12 cellular contexts compared by ENCODE assay signal in the genomic region with DNA sequence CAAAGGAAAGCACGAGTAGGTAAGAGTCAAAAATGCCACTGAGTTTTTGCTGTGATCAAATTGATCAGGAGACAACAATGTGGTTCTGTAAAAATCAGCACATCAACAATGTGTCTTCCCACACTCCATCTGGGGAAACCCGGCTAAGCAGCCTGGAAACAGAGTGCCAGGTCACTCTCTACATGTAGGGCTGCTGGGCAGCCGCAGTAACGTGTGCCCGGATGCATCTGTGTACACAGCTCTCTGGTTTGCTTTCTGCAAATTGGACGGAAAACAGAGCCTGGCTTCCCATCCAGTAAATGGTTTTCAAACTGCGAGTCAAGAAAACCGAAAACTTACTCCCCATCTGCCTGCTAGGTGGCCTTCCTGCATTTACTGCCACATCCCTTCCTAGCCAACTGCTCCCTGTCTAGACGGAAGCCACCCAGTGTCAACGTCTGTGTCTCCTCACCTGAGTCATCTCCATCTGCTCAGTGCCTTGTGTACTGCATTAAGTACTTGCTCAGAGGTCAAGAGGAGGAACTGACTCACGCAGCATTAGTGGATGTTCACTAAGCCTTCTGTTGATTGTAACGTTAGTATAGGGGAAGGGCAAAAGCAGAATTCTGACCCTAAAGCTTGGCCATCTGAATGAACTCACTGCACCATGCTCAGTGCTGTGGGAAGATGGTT.
DNase-seq lines count a peak whose midpoint lies in the region; ATAC-seq and TF ChIP-seq lines count a peak whose summit lies in the region.
"Had no signal": no experiment of that assay in that cellular context is flagged by ENCODE, and none has a peak within 500 bp of the region (broad histone marks: within the 10 kb centered on the region; RNA-seq: fewer than 3 reads in every experiment).

No MANE protein-coding gene starts in this region.

- H3K27ac Mint-ChIP-seq in activated CD4-positive, alpha-beta T cell treated with anti-CD3 and anti-CD28 coated beads, Interleukin-2, amount 10 ng/mL, durations not matched to agents 7 days and 5 days: no peak overlapping the region
- H3K27ac Mint-ChIP-seq: IgD-negative memory B cell had no signal

- H3K4me1 Mint-ChIP-seq in activated CD4-positive, alpha-beta T cell treated with anti-CD3 and anti-CD28 coated beads, Interleukin-2, amount 10 ng/mL, durations not matched to agents 7 days and 5 days: no peaks in the 10 kb centered on the region
- H3K4me1 Mint-ChIP-seq: IgD-negative memory B cell had no signal

- H3K36me3 ChIP-seq in SJSA1: peaks cover 53% of the 10 kb centered on the region
- H3K36me3 ChIP-seq in upper lobe of right lung: peaks cover 44% of the 10 kb centered on the region
- H3K36me3 ChIP-seq: BLaER1 had no signal

- H3K9me3 Mint-ChIP-seq in activated CD4-positive, alpha-beta T cell treated with anti-CD3 and anti-CD28 coated beads, Interleukin-2, amount 10 ng/mL, durations not matched to agents 7 days and 5 days: no peaks in the 10 kb centered on the region

- ATAC-seq in upper lobe of right lung: peak; percentile 70

- H3K9me3 ChIP-seq in SJSA1 (replicated peaks) (no peaks in the 10 kb centered on the region), upper lobe of right lung (no peaks in the 10 kb centered on the region)
- H3K9me3 ChIP-seq: ascending aorta had no signal

- no peak overlapping the region for H3K4me3 Mint-ChIP-seq in activated CD4-positive, alpha-beta T cell treated with anti-CD3 and anti-CD28 coated beads, Interleukin-2, amount 10 ng/mL, durations not matched to agents 7 days and 5 days
- H3K4me3 Mint-ChIP-seq: IgD-negative memory B cell had no signal

- CTCF ChIA-PET in activated CD4-positive, alpha-beta T cell treated with anti-CD3 and anti-CD28 coated beads, Interleukin-2, amount 10 ng/mL, durations not matched to agents 7 days and 5 days (lab: Charles Lee): no interaction called here

- H3K27ac ChIP-seq in SJSA1 (peak overlapping the region; percentile 5; the same call in 1 of the 2 replicates), upper lobe of right lung (no peak overlapping the region)
- H3K27ac ChIP-seq: ascending aorta, BLaER1, PC-9 had no signal

- intact Hi-C loops in upper lobe of right lung (cut with DNase I): no loop called here

- peak; percentile 31 for DNase-seq in NK-92 treated with Interleukin-12 subunit alpha and Interleukin-12 subunit beta, amount 100 ng/mL, for 24 hours (lab: John Stamatoyannopoulos, UW)
- no peak for DNase-seq in NK-92 (lab: John Stamatoyannopoulos, UW; ENCODE audit: unreplicated experiment)
- DNase-seq in SJSA1 (ENCODE audit: low read depth in 1 of 2, low spot score in 2 of 2): peak; percentile 64 to 74
- peak; percentile 64 for DNase-seq in glomerular visceral epithelial cell (ENCODE audit: extremely low spot score)
- DNase-seq in upper lobe of right lung: no peak
- no peak for DNase-seq in activated CD4-positive, alpha-beta T cell treated with anti-CD3 and anti-CD28 coated beads, Interleukin-2, amount 10 ng/mL, durations not matched to agents 7 days and 5 days
- no peak for DNase-seq in GM20000 (ENCODE audit: low spot score)
- DNase-seq in NCI-H526 (lab: John Stamatoyannopoulos, UW): no peak

- H3K4me3 ChIP-seq in SJSA1 (no peak overlapping the region), upper lobe of right lung (no peak overlapping the region)
- H3K4me3 ChIP-seq: ascending aorta, BLaER1, PC-9 had no signal

- no peaks in the 10 kb centered on the region for H3K36me3 Mint-ChIP-seq in activated CD4-positive, alpha-beta T cell treated with anti-CD3 and anti-CD28 coated beads, Interleukin-2, amount 10 ng/mL, durations not matched to agents 7 days and 5 days (ENCODE audit: low read depth)
- H3K36me3 Mint-ChIP-seq: IgD-negative memory B cell had no signal

- H3K27me3 ChIP-seq in SJSA1 (replicated peaks) (no peaks in the 10 kb centered on the region), upper lobe of right lung (no peaks in the 10 kb centered on the region)
- H3K27me3 ChIP-seq: ascending aorta, BLaER1 had no signal

- peaks cover 19% of the 10 kb centered on the region for H3K4me1 ChIP-seq in SJSA1 (replicated peaks)
- H3K4me1 ChIP-seq in upper lobe of right lung: no peaks in the 10 kb centered on the region
- H3K4me1 ChIP-seq: ascending aorta had no signal

- H3K27me3 Mint-ChIP-seq in activated CD4-positive, alpha-beta T cell treated with anti-CD3 and anti-CD28 coated beads, Interleukin-2, amount 10 ng/mL, durations not matched to agents 7 days and 5 days: peaks cover 9% of the 10 kb centered on the region
- H3K27me3 Mint-ChIP-seq: IgD-negative memory B cell had no signal

- POLR2A ChIA-PET in activated CD4-positive, alpha-beta T cell treated with anti-CD3 and anti-CD28 coated beads, Interleukin-2, amount 10 ng/mL, durations not matched to agents 7 days and 5 days (lab: Charles Lee): no interaction called here

- TF ChIP-seq CTCF in upper lobe of right lung (IDR thresholded peaks at IDR 0.05) (no peak), GM20000 (IDR thresholded peaks at IDR 0.05; ENCODE audit: extremely low read depth, missing control alignments) (no peak)

Comparison
In these comparisons a context has a peak if more than half of its experiments do, and no peak if none do; other contexts are left out.
1. DNase-seq: peak in NK-92 treated with Interleukin-12 subunit alpha and Interleukin-12 subunit beta, amount 100 ng/mL, for 24 hours (single experiment), SJSA1 (2 of 2) and glomerular visceral epithelial cell (single experiment); none in NK-92 (single experiment), upper lobe of right lung (single experiment), activated CD4-positive, alpha-beta T cell treated with anti-CD3 and anti-CD28 coated beads, Interleukin-2, amount 10 ng/mL, durations not matched to agents 7 days and 5 days (single experiment), GM20000 (single experiment) and NCI-H526 (0 of 2).